Comparison of ENCODE assay signal across 8 cellular contexts in genomic region chr6:30411515-30412207, GRCh38.
A peak's percentile ranks its signal among the peaks of the same experiment; 100 is the strongest.
DNase-seq lines count a peak whose midpoint lies in the region; ATAC-seq and TF ChIP-seq lines count a peak whose summit lies in the region.

No MANE protein-coding gene starts in this region.

- no peak for TF ChIP-seq POLR2A in GM18505 (IDR thresholded peaks at IDR 0.05; ENCODE audit: borderline replicate concordance, extremely low read depth, insufficient read depth, insufficient read length)

- no peak overlapping the region for H3K27ac Mint-ChIP-seq in activated CD4-positive, alpha-beta T cell treated with anti-CD3 and anti-CD28 coated beads for 36 hours

- peaks cover 29% of the 10 kb centered on the region for H3K27me3 Mint-ChIP-seq in activated CD4-positive, alpha-beta T cell treated with anti-CD3 and anti-CD28 coated beads for 36 hours

- peak; percentile 85 for TF ChIP-seq CTCF in GM12874 (IDR thresholded peaks at IDR 0.05; ENCODE audit: insufficient read depth, low read depth, low read length)
- peak; percentile 53 for TF ChIP-seq CTCF in coronary artery (IDR thresholded peaks at IDR 0.05)

- peak; percentile 80 for DNase-seq in NCI-H2227 (lab: John Stamatoyannopoulos, UW; ENCODE audit: unreplicated experiment)
- DNase-seq in activated CD4-positive, alpha-beta T cell treated with anti-CD3 and anti-CD28 coated beads for 36 hours: peak; percentile 79
- DNase-seq in coronary artery (ENCODE audit: low spot score): no peak
- peak; percentile 43 for DNase-seq in midbrain (lab: John Stamatoyannopoulos, UW)
- peak; percentile 18 to 43 for DNase-seq in stimulated activated CD8-positive, alpha-beta memory T cell treated with anti-CD3 and anti-CD28 coated beads, Interleukin-7, amount 100 ng/mL, for 1 hour (ENCODE audit: low read depth in 2 of 2)

- peak; percentile 76 for ATAC-seq in activated CD4-positive, alpha-beta T cell treated with anti-CD3 and anti-CD28 coated beads for 36 hours
- ATAC-seq in GM19452 (IDR thresholded peaks at IDR 0.05; ENCODE audit: unreplicated experiment) (no peak), GM18505 (IDR thresholded peaks at IDR 0.05; ENCODE audit: unreplicated experiment) (no peak)

- peaks cover 1% of the 10 kb centered on the region for H3K36me3 Mint-ChIP-seq in activated CD4-positive, alpha-beta T cell treated with anti-CD3 and anti-CD28 coated beads for 36 hours (ENCODE audit: low read depth)

- intact Hi-C loops in activated CD4-positive, alpha-beta T cell treated with anti-CD3 and anti-CD28 coated beads for 36 hours (cut with DNase I, micrococcal nuclease): loop anchor here (1.0 to 5.0 kb wide), 2 partner anchors 41 to 42 kb away; no protein-coding TSS in a partner anchor

- H3K9me3 Mint-ChIP-seq in activated CD4-positive, alpha-beta T cell treated with anti-CD3 and anti-CD28 coated beads for 36 hours (ENCODE audit: low read depth): peaks cover 13% of the 10 kb centered on the region

- POLR2A ChIA-PET in activated CD4-positive, alpha-beta T cell treated with anti-CD3 and anti-CD28 coated beads for 36 hours (lab: Charles Lee): no interaction called here

- no peak overlapping the region for H3K27ac ChIP-seq in coronary artery

- peaks cover 6% of the 10 kb centered on the region for H3K4me1 Mint-ChIP-seq in activated CD4-positive, alpha-beta T cell treated with anti-CD3 and anti-CD28 coated beads for 36 hours

- no peak overlapping the region for H3K4me3 ChIP-seq in coronary artery

- CTCF ChIA-PET in activated CD4-positive, alpha-beta T cell treated with anti-CD3 and anti-CD28 coated beads for 36 hours (lab: Charles Lee): interaction anchor here (0.6 to 1.8 kb wide), 14 partner anchors 9 to 762 kb away, joined by 3 to 10 read pairs (median 4); no protein-coding TSS in a partner anchor

- no peak overlapping the region for H3K4me3 Mint-ChIP-seq in activated CD4-positive, alpha-beta T cell treated with anti-CD3 and anti-CD28 coated beads for 36 hours
